ENCODE assay signal across 19 cellular contexts in genomic region chr1:14136881-14137280, GRCh38.
"Had no signal": no experiment of that assay in that cellular context is flagged by ENCODE, and none has a peak within 500 bp of the region (broad histone marks: within the 10 kb centered on the region; RNA-seq: fewer than 3 reads in every experiment).

No MANE protein-coding gene starts in this region.

- DNase-seq: activated CD4-positive, alpha-beta T cell treated with anti-CD3 and anti-CD28 coated beads, Interleukin-2, amount 10 ng/mL, durations not matched to agents 24 days and 14 days; activated CD8-positive, alpha-beta memory T cell treated with anti-CD3 and anti-CD28 coated beads, Interleukin-2, amount 10 ng/mL, durations not matched to agents 7 days and 5 days; activated CD8-positive, alpha-beta T cell treated with anti-CD3 and anti-CD28 coated beads for 36 hours; activated effector memory CD4-positive, alpha-beta T cell treated with anti-CD3 and anti-CD28 coated beads, Interleukin-2, amount 50 U/mL, for 16 hours; activated naive CD4-positive, alpha-beta T cell treated with anti-CD3 and anti-CD28 coated beads, Interleukin-2, amount 50 U/mL, for 16 hours; activated naive CD8-positive, alpha-beta T cell treated with anti-CD3 and anti-CD28 coated beads, Interleukin-2, amount 50 U/mL, for 24 hours; activated T-cell treated with anti-CD3 and anti-CD28 coated beads for 4 hours; effector CD4-positive, alpha-beta T cell; heart left ventricle; kidney glomerular epithelial cell; left lung; naive thymus-derived CD4-positive, alpha-beta T cell; sigmoid colon; spleen; stimulated activated CD4-positive, alpha-beta T cell treated with anti-CD3 and anti-CD28 coated beads, Interleukin-4, amount 100 ng/mL, for 24 hours; stimulated activated naive CD8-positive, alpha-beta T cell treated with anti-CD3 and anti-CD28 coated beads, Interleukin-15, Interleukin-2, amounts not matched to agents 100 U/mL and 50 U/mL, for 24 hours; upper lobe of left lung had no signal

- H2AFZ ChIP-seq: neural progenitor cell had no signal

- H3K27me3 Mint-ChIP-seq: activated CD4-positive, alpha-beta T cell treated with anti-CD3 and anti-CD28 coated beads, Interleukin-2, amount 10 ng/mL, durations not matched to agents 24 days and 14 days; activated CD8-positive, alpha-beta memory T cell treated with anti-CD3 and anti-CD28 coated beads, Interleukin-2, amount 10 ng/mL, durations not matched to agents 7 days and 5 days; activated naive CD8-positive, alpha-beta T cell treated with anti-CD3 and anti-CD28 coated beads, Interleukin-2, amount 50 U/mL, for 24 hours had no signal

- H3K4me1 Mint-ChIP-seq: activated CD4-positive, alpha-beta T cell treated with anti-CD3 and anti-CD28 coated beads, Interleukin-2, amount 10 ng/mL, durations not matched to agents 24 days and 14 days; activated CD8-positive, alpha-beta memory T cell treated with anti-CD3 and anti-CD28 coated beads, Interleukin-2, amount 10 ng/mL, durations not matched to agents 7 days and 5 days; activated naive CD8-positive, alpha-beta T cell treated with anti-CD3 and anti-CD28 coated beads, Interleukin-2, amount 50 U/mL, for 24 hours; naive thymus-derived CD4-positive, alpha-beta T cell had no signal

- H3K4me3 ChIP-seq: heart left ventricle, left lung, lung, neural progenitor cell, sigmoid colon, spleen, upper lobe of left lung had no signal

- H3K27ac ChIP-seq: heart left ventricle, left lung, neural progenitor cell, sigmoid colon, spleen, upper lobe of left lung had no signal

- H3K27ac Mint-ChIP-seq: activated CD4-positive, alpha-beta T cell treated with anti-CD3 and anti-CD28 coated beads, Interleukin-2, amount 10 ng/mL, durations not matched to agents 24 days and 14 days; activated CD8-positive, alpha-beta memory T cell treated with anti-CD3 and anti-CD28 coated beads, Interleukin-2, amount 10 ng/mL, durations not matched to agents 7 days and 5 days; activated CD8-positive, alpha-beta T cell treated with anti-CD3 and anti-CD28 coated beads for 36 hours; activated naive CD8-positive, alpha-beta T cell treated with anti-CD3 and anti-CD28 coated beads, Interleukin-2, amount 50 U/mL, for 24 hours; naive thymus-derived CD4-positive, alpha-beta T cell; neural progenitor cell had no signal

- H3K36me3 Mint-ChIP-seq: activated CD8-positive, alpha-beta memory T cell treated with anti-CD3 and anti-CD28 coated beads, Interleukin-2, amount 10 ng/mL, durations not matched to agents 7 days and 5 days; naive thymus-derived CD4-positive, alpha-beta T cell; neural progenitor cell had no signal

- H3K9ac ChIP-seq: neural progenitor cell had no signal

- H3K4me3 Mint-ChIP-seq: activated CD4-positive, alpha-beta T cell treated with anti-CD3 and anti-CD28 coated beads, Interleukin-2, amount 10 ng/mL, durations not matched to agents 24 days and 14 days; activated CD8-positive, alpha-beta memory T cell treated with anti-CD3 and anti-CD28 coated beads, Interleukin-2, amount 10 ng/mL, durations not matched to agents 7 days and 5 days; activated CD8-positive, alpha-beta T cell treated with anti-CD3 and anti-CD28 coated beads for 36 hours; activated naive CD8-positive, alpha-beta T cell treated with anti-CD3 and anti-CD28 coated beads, Interleukin-2, amount 50 U/mL, for 24 hours; naive thymus-derived CD4-positive, alpha-beta T cell; neural progenitor cell had no signal

- H3K4me1 ChIP-seq: spleen had no signal

- H3K27me3 ChIP-seq: heart left ventricle, left lung, neural progenitor cell, sigmoid colon, upper lobe of left lung had no signal

- H3K9me3 ChIP-seq: heart left ventricle, left lung, sigmoid colon, spleen, upper lobe of left lung had no signal

- H3K9me3 Mint-ChIP-seq: activated CD4-positive, alpha-beta T cell treated with anti-CD3 and anti-CD28 coated beads, Interleukin-2, amount 10 ng/mL, durations not matched to agents 24 days and 14 days; activated CD8-positive, alpha-beta T cell treated with anti-CD3 and anti-CD28 coated beads for 36 hours; activated naive CD8-positive, alpha-beta T cell treated with anti-CD3 and anti-CD28 coated beads, Interleukin-2, amount 50 U/mL, for 24 hours; neural progenitor cell had no signal
